In genomic region chr4:184979461-184980124, GRCh38 we compare ENCODE assay signal across 22 cellular contexts. TPM values are rescaled to one million over a fixed set of nuclear protein-coding genes. Genes with fewer than 3 reads are reported as not detected.
DNase-seq lines count a peak whose midpoint lies in the region; ATAC-seq, FAIRE-seq and TF ChIP-seq lines count a peak whose summit lies in the region.
"Had no signal": no experiment of that assay in that cellular context is flagged by ENCODE, and none has a peak within 500 bp of the region (broad histone marks: within the 10 kb centered on the region; RNA-seq: fewer than 3 reads in every experiment).

No MANE protein-coding gene starts in this region.

- H3K4me2 ChIP-seq in PC-3 (ENCODE audit: low read length), result peak overlapping the region; percentile 39; the same call in 1 of the 2 replicates
- H3K4me2 ChIP-seq: A549 had no signal

- H3K4me3 ChIP-seq in PC-3 (ENCODE audit: low read length), result no peak overlapping the region
- no peak overlapping the region for H3K4me3 ChIP-seq in upper lobe of right lung
- H3K4me3 ChIP-seq: A549, Peyer's patch had no signal

- no peak for FAIRE-seq in H54 (lab: Jason Lieb, UNC)
- FAIRE-seq: A549, GM12892 had no signal

- H3F3A ChIP-seq in PC-3 (ENCODE audit: low read length, unreplicated experiment), result no peaks in the 10 kb centered on the region

- H2AFZ ChIP-seq in PC-3 (ENCODE audit: low read length), result no peak overlapping the region

- H3K4me1 ChIP-seq in PC-3 (ENCODE audit: insufficient read depth, low read length), result peaks cover 14% of the 10 kb centered on the region
- peaks cover 8% of the 10 kb centered on the region for H3K4me1 ChIP-seq in upper lobe of right lung
- H3K4me1 ChIP-seq: A549 had no signal

- H3K79me2 ChIP-seq in PC-3 (ENCODE audit: low read length), result no peaks in the 10 kb centered on the region

- ATAC-seq in PC-3 (no peak), left cardiac atrium (peak; percentile 27 to 48), upper lobe of right lung (peak; percentile 7), HG02870 (IDR thresholded peaks at IDR 0.05; ENCODE audit: unreplicated experiment) (no peak), GM21786 (IDR thresholded peaks at IDR 0.05; ENCODE audit: unreplicated experiment) (no peak)
- ATAC-seq: A549 had no signal

- H3K4me3 Mint-ChIP-seq in activated naive CD4-positive, alpha-beta T cell treated with anti-CD3 and anti-CD28 coated beads, Interleukin-2, amount 10 ng/mL, durations not matched to agents 7 days and 5 days, result no peak overlapping the region
- H3K4me3 Mint-ChIP-seq: HFFc6 had no signal

- H3K27ac ChIP-seq in PC-3 (ENCODE audit: low read length) (no peak overlapping the region), upper lobe of right lung (no peak overlapping the region)
- H3K27ac ChIP-seq: A549, C4-2B, Peyer's patch had no signal

- no peaks in the 10 kb centered on the region for H3K9me3 ChIP-seq in PC-3 (ENCODE audit: low read length)
- no peaks in the 10 kb centered on the region for H3K9me3 ChIP-seq in upper lobe of right lung
- H3K9me3 ChIP-seq: A549, Peyer's patch had no signal

- no peak for DNase-seq in activated naive CD4-positive, alpha-beta T cell treated with anti-CD3 and anti-CD28 coated beads, Interleukin-2, amount 10 ng/mL, durations not matched to agents 7 days and 5 days
- no peak for DNase-seq in activated naive CD4-positive, alpha-beta T cell treated with anti-CD3 and anti-CD28 coated beads, Interleukin-2, amount 50 U/mL, for 16 hours
- DNase-seq in PC-3 (no peak), left cardiac atrium (no peak), upper lobe of right lung (no peak), H54 (ENCODE audit: insufficient read length, low spot score) (no peak)
- DNase-seq: HFFc6, Kasumi-1, MM.1S, NCI-H1417 treated with DMSO at 0.1 percent for 48 hours, NCI-H1930, NCI-H2171, NCI-H446, SHP77 had no signal

- TF ChIP-seq POLR2A in H54 (IDR thresholded peaks at IDR 0.05; ENCODE audit: low read depth, low read length), result no peak

- CTCF ChIA-PET in activated naive CD4-positive, alpha-beta T cell treated with anti-CD3 and anti-CD28 coated beads, Interleukin-2, amount 10 ng/mL, durations not matched to agents 7 days and 5 days (lab: Charles Lee), result no interaction called here
- CTCF ChIA-PET in PC-3 (lab: Charles Lee), result no interaction called here

- no peaks in the 10 kb centered on the region for H4K20me1 ChIP-seq in PC-3 (ENCODE audit: low read length)

- no TSS peak for BruUV-seq in PC-3 (replicated peaks; lab: Mats Ljungman, UMichigan)

- H3K27ac Mint-ChIP-seq in activated naive CD4-positive, alpha-beta T cell treated with anti-CD3 and anti-CD28 coated beads, Interleukin-2, amount 10 ng/mL, durations not matched to agents 7 days and 5 days, result peak overlapping the region; percentile 53
- H3K27ac Mint-ChIP-seq: HFFc6 had no signal

- H3K36me3 ChIP-seq in PC-3 (ENCODE audit: low read depth, low read length) (no peaks in the 10 kb centered on the region), upper lobe of right lung (no peaks in the 10 kb centered on the region)
- H3K36me3 ChIP-seq: Peyer's patch had no signal

- H3K9me3 Mint-ChIP-seq in activated naive CD4-positive, alpha-beta T cell treated with anti-CD3 and anti-CD28 coated beads, Interleukin-2, amount 10 ng/mL, durations not matched to agents 7 days and 5 days, result no peaks in the 10 kb centered on the region
- H3K9me3 Mint-ChIP-seq: HFFc6 had no signal

- H3K9me2 ChIP-seq in PC-3 (replicated peaks; ENCODE audit: low read length), result no peaks in the 10 kb centered on the region

- H3K4me1 Mint-ChIP-seq in activated naive CD4-positive, alpha-beta T cell treated with anti-CD3 and anti-CD28 coated beads, Interleukin-2, amount 10 ng/mL, durations not matched to agents 7 days and 5 days, result no peaks in the 10 kb centered on the region

- H3K36me3 Mint-ChIP-seq in activated naive CD4-positive, alpha-beta T cell treated with anti-CD3 and anti-CD28 coated beads, Interleukin-2, amount 10 ng/mL, durations not matched to agents 7 days and 5 days, result no peaks in the 10 kb centered on the region

- intact Hi-C loops in PC-3 (cut with micrococcal nuclease) (no loop called here), left cardiac atrium (cut with DNase I) (no loop called here), upper lobe of right lung (cut with DNase I) (no loop called here)

- H3K27me3 Mint-ChIP-seq in activated naive CD4-positive, alpha-beta T cell treated with anti-CD3 and anti-CD28 coated beads, Interleukin-2, amount 10 ng/mL, durations not matched to agents 7 days and 5 days, result no peaks in the 10 kb centered on the region

- TF ChIP-seq CTCF in PC-3 (conservative IDR thresholded peaks at IDR 0.05; ENCODE audit: low read depth, low read length) (no peak), upper lobe of right lung (IDR thresholded peaks at IDR 0.05) (no peak)

- POLR2A ChIA-PET in PC-3 (lab: Charles Lee; ENCODE audit: unreplicated experiment), result no interaction called here

- no peak overlapping the region for H3K9ac ChIP-seq in PC-3 (ENCODE audit: low read length)

- H3K27me3 ChIP-seq in PC-3 (ENCODE audit: low read length) (no peaks in the 10 kb centered on the region), upper lobe of right lung (no peaks in the 10 kb centered on the region)
- H3K27me3 ChIP-seq: Peyer's patch had no signal

RNA-seq across cellular contexts. Expression of gene HELT, which starts 38.7 kb away (rescaled TPM):
- total RNA-seq in PC-3 (2014; rRNA removed) (not detected in 2 replicates), left cardiac atrium (not detected), upper lobe of right lung (0.49 TPM)
- total RNA-seq: Daoy, H4, HFFc6, Peyer's patch had no signal

Comparison
In these comparisons a context has a peak if more than half of its experiments do, and no peak if none do; other contexts are left out.
1. ATAC-seq: peak in left cardiac atrium (2 of 2) and upper lobe of right lung (single experiment); none in PC-3 (single experiment), HG02870 (single experiment) and GM21786 (single experiment).